7 cellular contexts compared by ENCODE assay signal in the genomic region with DNA sequence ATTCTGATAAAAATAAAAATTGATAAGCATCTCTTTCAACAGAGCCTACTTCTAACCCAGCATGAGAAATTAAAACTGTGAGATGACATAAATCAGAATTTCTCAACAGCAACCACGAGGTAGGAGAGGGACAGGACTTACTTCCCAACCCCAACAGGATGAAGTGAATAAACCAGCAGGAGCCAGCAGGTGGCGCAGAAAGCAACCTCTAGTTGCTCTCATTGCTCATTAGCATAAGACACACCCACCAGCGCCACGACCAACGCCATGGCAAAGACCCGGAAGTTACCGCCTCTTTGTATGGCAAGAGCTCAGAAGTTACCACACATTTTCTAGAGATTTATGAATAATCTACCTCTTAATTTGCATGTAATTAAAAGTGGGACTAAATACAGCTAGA.
DNase-seq lines count a peak whose midpoint lies in the region; ATAC-seq and TF ChIP-seq lines count a peak whose summit lies in the region.

No MANE protein-coding gene starts in this region.

- peak; percentile 54 for DNase-seq in NCI-H1694 treated with DMSO at 0.1 percent for 48 hours (lab: John Stamatoyannopoulos, UW)
- DNase-seq in WTC11 (ENCODE audit: low spot score): peak; percentile 94
- DNase-seq in right cardiac atrium: peak; percentile 77 to 87 (median 79)
- peak; percentile 12 to 19 for DNase-seq in stimulated activated CD4-positive, alpha-beta T cell treated with anti-CD3 and anti-CD28 coated beads, Interleukin-2, amount 100 ng/mL, for 48 hours

- intact Hi-C loops in right cardiac atrium (cut with DNase I): no loop called here

- no peaks in the 10 kb centered on the region for H3K36me3 Mint-ChIP-seq in WTC11

- H3K27me3 ChIP-seq in right cardiac atrium (ENCODE audit: control insufficient read depth, insufficient read depth): no peaks in the 10 kb centered on the region

- no peak overlapping the region for H3K27ac ChIP-seq in right cardiac atrium (ENCODE audit: low read length)

- peak; percentile 77 for TF ChIP-seq CTCF in WTC11 (IDR thresholded peaks at IDR 0.05)

- H3K9me3 ChIP-seq in right cardiac atrium (ENCODE audit: control insufficient read depth, low read length): no peaks in the 10 kb centered on the region

- CTCF ChIA-PET in WTC11 (lab: Charles Lee): interaction anchor here (0.6 to 2.7 kb wide), 25 partner anchors 9 to 1119 kb away, joined by 3 to 18 read pairs (median 4); no protein-coding TSS in a partner anchor

- 23% methylated on average over 7 of the region's 7 CpGs for WGBS in right cardiac atrium

- peak; percentile 99 for ATAC-seq in GM18868 (IDR thresholded peaks at IDR 0.05; ENCODE audit: unreplicated experiment)
- peak; percentile 97 for ATAC-seq in HG02642 (IDR thresholded peaks at IDR 0.05; ENCODE audit: poor library complexity, unreplicated experiment)
- ATAC-seq in WTC11: peak; percentile 100
- peak; percentile 72 to 84 for ATAC-seq in right cardiac atrium
- no peak for ATAC-seq in HG03280 (IDR thresholded peaks at IDR 0.05; ENCODE audit: unreplicated experiment)

- peak overlapping the region; percentile 18 for H3K4me3 ChIP-seq in right cardiac atrium (ENCODE audit: low read length)

- H3K9me3 Mint-ChIP-seq in WTC11: peaks cover 8% of the 10 kb centered on the region

- POLR2A ChIA-PET in WTC11 (lab: Charles Lee): no interaction called here

- no peak overlapping the region for H3K4me3 Mint-ChIP-seq in WTC11

- no peak overlapping the region for H3K27ac Mint-ChIP-seq in WTC11

- no peaks in the 10 kb centered on the region for H3K4me1 ChIP-seq in right cardiac atrium (ENCODE audit: control insufficient read depth, insufficient read depth, low read length)

- no peaks in the 10 kb centered on the region for H3K27me3 Mint-ChIP-seq in WTC11 (ENCODE audit: low read depth)

- peaks cover 11% of the 10 kb centered on the region for H3K4me1 Mint-ChIP-seq in WTC11

TF ChIP-seq in WTC11, 78 proteins besides CTCF, POLR2A, EP300 and RAD21:
- TF ChIP-seq ZNF232 (CRISPR knock-in tag; IDR thresholded peaks at IDR 0.05) (no peak), GTF2I (CRISPR knock-in tag; conservative IDR thresholded peaks at IDR 0.05) (no peak), ZNF396 (CRISPR knock-in tag; IDR thresholded peaks at IDR 0.05; ENCODE audit: borderline replicate concordance) (no peak), CREB1 (CRISPR knock-in tag; IDR thresholded peaks at IDR 0.05) (no peak), ESRRA (CRISPR knock-in tag; IDR thresholded peaks at IDR 0.05; ENCODE audit: borderline replicate concordance) (no peak), NFATC4 (CRISPR knock-in tag; IDR thresholded peaks at IDR 0.05) (no peak)
- TF ChIP-seq, protein P1, sequence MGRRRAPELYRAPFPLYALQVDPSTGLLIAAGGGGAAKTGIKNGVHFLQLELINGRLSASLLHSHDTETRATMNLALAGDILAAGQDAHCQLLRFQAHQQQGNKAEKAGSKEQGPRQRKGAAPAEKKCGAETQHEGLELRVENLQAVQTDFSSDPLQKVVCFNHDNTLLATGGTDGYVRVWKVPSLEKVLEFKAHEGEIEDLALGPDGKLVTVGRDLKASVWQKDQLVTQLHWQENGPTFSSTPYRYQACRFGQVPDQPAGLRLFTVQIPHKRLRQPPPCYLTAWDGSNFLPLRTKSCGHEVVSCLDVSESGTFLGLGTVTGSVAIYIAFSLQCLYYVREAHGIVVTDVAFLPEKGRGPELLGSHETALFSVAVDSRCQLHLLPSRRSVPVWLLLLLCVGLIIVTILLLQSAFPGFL (CRISPR knock-in tag; IDR thresholded peaks at IDR 0.05; ENCODE audit: borderline replicate concordance): no peak
- TF ChIP-seq, protein P2, sequence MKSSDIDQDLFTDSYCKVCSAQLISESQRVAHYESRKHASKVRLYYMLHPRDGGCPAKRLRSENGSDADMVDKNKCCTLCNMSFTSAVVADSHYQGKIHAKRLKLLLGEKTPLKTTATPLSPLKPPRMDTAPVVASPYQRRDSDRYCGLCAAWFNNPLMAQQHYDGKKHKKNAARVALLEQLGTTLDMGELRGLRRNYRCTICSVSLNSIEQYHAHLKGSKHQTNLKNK (CRISPR knock-in tag; IDR thresholded peaks at IDR 0.05): no peak

Comparison
In these comparisons a context has a peak if more than half of its experiments do, and no peak if none do; other contexts are left out.
1. DNase-seq: peak in every context shown above with its lines; median percentile 94 in WTC11; 79 in right cardiac atrium; 54 in NCI-H1694 treated with DMSO at 0.1 percent for 48 hours; 16 in stimulated activated CD4-positive, alpha-beta T cell treated with anti-CD3 and anti-CD28 coated beads, Interleukin-2, amount 100 ng/mL, for 48 hours.